In the genomic region with DNA sequence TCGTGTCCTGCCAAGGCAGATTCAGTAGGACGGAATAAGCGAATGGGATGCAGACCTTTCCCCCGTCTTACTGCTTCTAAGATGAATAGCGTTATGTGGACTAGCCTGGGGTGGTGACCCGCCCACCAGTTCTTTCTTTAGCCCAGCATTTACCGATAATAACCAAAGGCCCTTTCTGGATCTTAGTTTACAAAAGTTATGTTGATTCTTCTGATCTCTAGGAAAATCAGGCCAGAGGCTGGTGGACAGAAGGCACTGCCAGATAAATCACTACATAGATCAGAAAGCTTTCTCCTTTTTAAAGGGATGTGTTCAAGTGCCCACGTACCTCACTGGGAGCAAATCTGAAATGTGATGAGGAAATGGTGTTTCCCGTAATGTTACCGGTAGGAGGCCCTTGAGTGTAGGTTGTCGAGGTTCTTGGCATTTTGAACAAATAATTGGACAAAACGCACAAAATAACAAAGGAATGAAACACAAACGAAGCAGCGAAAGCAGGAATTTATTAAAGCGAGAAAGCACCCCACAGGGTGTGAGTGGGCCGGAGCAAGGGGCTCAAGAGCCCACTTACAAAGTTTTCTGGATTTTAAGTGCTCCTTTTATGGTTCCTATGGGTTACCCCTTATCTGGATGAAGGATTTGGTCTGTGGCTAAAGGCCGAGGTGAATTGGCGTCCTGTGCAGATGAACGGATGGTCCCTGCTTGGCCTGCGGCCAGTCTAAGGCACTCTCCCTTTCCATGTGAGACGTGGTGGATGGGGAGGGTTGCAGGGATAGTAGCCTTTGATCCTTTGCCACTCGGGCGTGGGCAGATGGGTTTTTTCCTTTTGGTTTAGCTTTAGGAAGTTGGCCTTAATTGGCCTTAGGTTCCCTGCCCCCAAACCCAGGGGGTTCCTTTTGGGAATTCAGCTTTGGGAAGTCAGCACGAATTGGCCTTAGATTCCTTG, we compare ENCODE assay signal across 9 cellular contexts. TPM values are rescaled to one million over a fixed set of nuclear protein-coding genes. Genes with fewer than 3 reads are reported as not detected.
DNase-seq lines count a peak whose midpoint lies in the region; ATAC-seq, FAIRE-seq and TF ChIP-seq lines count a peak whose summit lies in the region.
"Had no signal": no experiment of that assay in that cellular context is flagged by ENCODE, and none has a peak within 500 bp of the region (broad histone marks: within the 10 kb centered on the region; RNA-seq: fewer than 3 reads in every experiment).

No MANE protein-coding gene starts in this region.

- no TSS peak for BruUV-seq in MCF 10A (replicated peaks; lab: Mats Ljungman, UMichigan)

- H3K4me3 Mint-ChIP-seq in MCF 10A (ENCODE audit: unreplicated experiment), result peak overlapping the region; percentile 92

- TF ChIP-seq POLR2A in NB4 (IDR thresholded peaks at IDR 0.05; ENCODE audit: extremely low read depth, insufficient read length) (no peak), uterus (IDR thresholded peaks at IDR 0.05) (no peak)

- peaks cover 20% of the 10 kb centered on the region for H3K4me1 Mint-ChIP-seq in MCF 10A (ENCODE audit: insufficient read depth, unreplicated experiment)

- POLR2A ChIA-PET in MCF 10A (lab: Yijun Ruan, JAX), result interaction anchor here (0.6 to 4.9 kb wide), 17 partner anchors 8 to 1722 kb away, joined by 3 to 64 read pairs (median 5); a partner anchor contains a TSS

- intact Hi-C loops in MCF 10A (cut with micrococcal nuclease) (no loop called here), uterus (cut with DNase I; ENCODE audit: low total_unique reads) (no loop called here)

- H3K27me3 Mint-ChIP-seq in MCF 10A (ENCODE audit: insufficient read depth, unreplicated experiment), result no peaks in the 10 kb centered on the region

- no peaks in the 10 kb centered on the region for H3K9me3 ChIP-seq in uterus

- no peak for TF ChIP-seq CTCF in NB4 (IDR thresholded peaks at IDR 0.05; ENCODE audit: low read depth, low read length)
- TF ChIP-seq CTCF in MCF 10A (IDR thresholded peaks at IDR 0.05; ENCODE audit: unreplicated experiment), result peak; percentile 8
- no peak for TF ChIP-seq CTCF in uterus (IDR thresholded peaks at IDR 0.05)
- no peak for TF ChIP-seq CTCF in D721Med (IDR thresholded peaks at IDR 0.05; ENCODE audit: insufficient read depth, missing control alignments)

- H3K4me1 ChIP-seq in uterus, result peaks cover 15 to 19% of the 10 kb centered on the region in 2 donors

- H3K36me3 Mint-ChIP-seq in MCF 10A (ENCODE audit: insufficient read depth, unreplicated experiment), result peaks cover 23% of the 10 kb centered on the region

- DNase-seq in NCI-H2171 treated with DMSO at 0.1 percent for 48 hours (lab: John Stamatoyannopoulos, UW) (peak; percentile 21), NCI-H2171 (lab: John Stamatoyannopoulos, UW) (no peak), NB4 (ENCODE audit: low read depth) (peak; percentile 50), MCF 10A (ENCODE audit: unreplicated experiment) (peak; percentile 37), lung microvascular endothelial cell (ENCODE audit: low read depth in 2 of 2) (peak; percentile 34 to 51), uterus (no peak), D721Med (ENCODE audit: insufficient read length, low spot score) (no peak)

- H3K36me3 ChIP-seq in uterus, result no peaks in the 10 kb centered on the region

- CTCF ChIA-PET in MCF 10A (lab: Yijun Ruan, JAX), result interaction anchor here (0.9 to 2.3 kb wide), 2 partner anchors 15 to 57 kb away, joined by 5 to 12 read pairs; no protein-coding TSS in a partner anchor

- FAIRE-seq in D721Med (lab: Jason Lieb, UNC), result no peak
- FAIRE-seq: colon had no signal

- no peaks in the 10 kb centered on the region for H3K27me3 ChIP-seq in uterus

- no peak for ATAC-seq in GM18519 (IDR thresholded peaks at IDR 0.05; ENCODE audit: low FRiP score, unreplicated experiment)

- peak overlapping the region; percentile 90 to 96 for H3K27ac ChIP-seq in uterus

- H3K9me3 Mint-ChIP-seq in MCF 10A (ENCODE audit: unreplicated experiment), result no peaks in the 10 kb centered on the region

- H3K27ac Mint-ChIP-seq in MCF 10A (ENCODE audit: low read depth, unreplicated experiment), result peak overlapping the region; percentile 98

- peak overlapping the region; percentile 83 for H3K4me3 ChIP-seq in NB4 (ENCODE audit: low read depth, low read length)
- H3K4me3 ChIP-seq in uterus, result peak overlapping the region; percentile 98

RNA-seq across cellular contexts. Expression of a gene that starts 1.0 kb away (rescaled TPM):
- total RNA-seq in MCF 10A (2022) (70.2 and 83.6 TPM in 2 replicates), lung microvascular endothelial cell (24.6 and 32.5 TPM in 2 replicates), uterus (100 to 1,000 TPM in 2 of 4 donors, 10 to 100 TPM in 2; 74.5 to 178 (median 95.5) TPM)

RNA-seq across cellular contexts. Expression of a gene that starts 3.1 kb away (rescaled TPM):
- total RNA-seq in MCF 10A (2022) (38.7 and 44.7 TPM in 2 replicates), lung microvascular endothelial cell (30.2 and 47.9 TPM in 2 replicates), uterus (10 to 100 TPM; 21.4 to 53.8 (median 34.3) TPM)

RNA-seq across cellular contexts. Expression of a gene that starts 50.5 kb away (rescaled TPM):
- total RNA-seq in MCF 10A (2022) (4.6 and 6.8 TPM in 2 replicates), lung microvascular endothelial cell (7.2 and 13.5 TPM in 2 replicates), uterus (1 to 10 TPM in 3 of 4 donors, under 1 TPM in 1; 0.88 to 5.3 (median 1.4) TPM)

RNA-seq across cellular contexts. Expression of a gene that starts 54.8 kb away (rescaled TPM):
- total RNA-seq in MCF 10A (2022) (0.16 and 0.25 TPM in 2 replicates), lung microvascular endothelial cell (under 0.01 and 0.20 TPM in 2 replicates), uterus (1 to 10 TPM in 1 of 4 donors, under 1 TPM in 1, not detected in 2; 0.55 to 1.7 TPM)

Comparison
In these comparisons a context has a peak if more than half of its experiments do, and no peak if none do; other contexts are left out.
1. DNase-seq: peak in NCI-H2171 treated with DMSO at 0.1 percent for 48 hours (single experiment), NB4 (single experiment), MCF 10A (single experiment) and lung microvascular endothelial cell (2 of 2); none in NCI-H2171 (single experiment), uterus (0 of 2) and D721Med (single experiment).